9 cellular contexts compared by ENCODE assay signal in the genomic region with DNA sequence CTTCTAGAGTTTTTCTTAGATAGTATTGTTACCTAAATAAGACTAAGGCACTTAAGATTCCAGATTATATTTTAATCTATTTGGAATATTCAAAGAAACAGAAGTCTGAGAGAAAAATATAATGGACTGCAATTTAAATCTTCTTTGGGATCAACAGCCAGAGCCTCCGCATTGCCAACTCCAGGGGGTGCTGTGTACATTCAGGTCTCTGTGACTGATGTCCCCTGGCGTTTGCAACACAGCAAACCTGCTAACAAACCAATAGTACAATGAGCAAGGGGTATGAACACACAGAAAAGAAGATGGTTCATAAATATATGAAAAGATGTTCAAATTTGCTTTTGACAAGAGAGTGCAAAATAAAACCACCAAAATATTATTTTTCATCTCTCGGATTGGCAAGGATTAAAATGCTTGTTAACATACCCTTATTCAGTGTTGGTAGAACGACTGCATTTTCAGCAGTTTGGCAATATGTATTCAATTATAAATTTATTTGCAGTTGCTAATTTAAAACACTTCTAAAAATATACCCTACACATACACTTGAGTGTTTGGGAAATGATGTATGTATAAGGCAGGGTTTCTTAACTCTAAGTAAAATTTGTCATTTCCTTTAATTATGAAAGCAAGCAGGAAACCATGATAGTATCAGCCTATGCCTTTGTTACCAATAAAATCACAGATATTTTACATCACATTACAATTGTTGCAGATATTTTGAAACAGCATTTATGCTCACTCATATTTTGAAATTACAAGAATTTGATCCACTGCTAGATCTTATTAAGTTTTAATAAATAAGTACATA. TPM values are rescaled to one million over a fixed set of nuclear protein-coding genes. Genes with fewer than 3 reads are reported as not detected.
DNase-seq lines count a peak whose midpoint lies in the region; ATAC-seq and TF ChIP-seq lines count a peak whose summit lies in the region.
"Had no signal": no experiment of that assay in that cellular context is flagged by ENCODE, and none has a peak within 500 bp of the region (broad histone marks: within the 10 kb centered on the region; RNA-seq: fewer than 3 reads in every experiment).

No MANE protein-coding gene starts in this region.

- H3K27ac ChIP-seq in C4-2B, result no peak overlapping the region; the same call in 1 of the 2 replicates

- POLR2A ChIA-PET in activated CD4-positive, alpha-beta memory T cell treated with anti-CD3 and anti-CD28 coated beads for 36 hours (lab: Charles Lee), result no interaction called here

- H3K27me3 Mint-ChIP-seq in activated CD4-positive, alpha-beta memory T cell treated with anti-CD3 and anti-CD28 coated beads for 36 hours, result no peaks in the 10 kb centered on the region
- H3K27me3 Mint-ChIP-seq in progenitor cell of endocrine pancreas, result no peaks in the 10 kb centered on the region
- H3K27me3 Mint-ChIP-seq in T-helper 2 cell treated with Interferon-gamma antibody and Interleukin-4, amounts not matched to agents 5 μg/mL and 100 μg/mL, for 36 hours (ENCODE audit: low read depth), result peaks cover 5% of the 10 kb centered on the region

- ATAC-seq in GM18909 (IDR thresholded peaks at IDR 0.05; ENCODE audit: poor library complexity, unreplicated experiment) (peak; percentile 89), HG03139 (IDR thresholded peaks at IDR 0.05; ENCODE audit: unreplicated experiment) (peak; percentile 75), Right ventricle myocardium inferior (peak; percentile 79)

- H3K27ac Mint-ChIP-seq in activated CD4-positive, alpha-beta memory T cell treated with anti-CD3 and anti-CD28 coated beads for 36 hours, result no peak overlapping the region
- peak overlapping the region; percentile 12 for H3K27ac Mint-ChIP-seq in progenitor cell of endocrine pancreas
- no peak overlapping the region for H3K27ac Mint-ChIP-seq in T-helper 2 cell treated with Interferon-gamma antibody and Interleukin-4, amounts not matched to agents 5 μg/mL and 100 μg/mL, for 36 hours
- H3K27ac Mint-ChIP-seq: naive B cell had no signal

- DNase-seq in NCI-H2196 treated with DMSO at 0.1 percent for 48 hours (lab: John Stamatoyannopoulos, UW; ENCODE audit: unreplicated experiment), result peak; percentile 71
- peak; percentile 50 for DNase-seq in activated CD4-positive, alpha-beta memory T cell treated with anti-CD3 and anti-CD28 coated beads for 36 hours
- DNase-seq in Right ventricle myocardium inferior (ENCODE audit: missing footprints), result peak; percentile 68
- peak; percentile 32 for DNase-seq in progenitor cell of endocrine pancreas (ENCODE audit: low spot score, unreplicated experiment)
- DNase-seq in T-helper 2 cell treated with Interferon-gamma antibody and Interleukin-4, amounts not matched to agents 5 μg/mL and 100 μg/mL, for 36 hours (ENCODE audit: low spot score), result no peak
- DNase-seq: naive B cell had no signal

- intact Hi-C loops in activated CD4-positive, alpha-beta memory T cell treated with anti-CD3 and anti-CD28 coated beads for 36 hours (cut with micrococcal nuclease), result loop anchor here (2.0 kb wide), 1 partner anchor 87 kb away; no protein-coding TSS in a partner anchor
- intact Hi-C loops in Right ventricle myocardium inferior (cut with DNase I), result loop anchor here (1.0 to 5.0 kb wide), 2 partner anchors 41 to 87 kb away; no protein-coding TSS in a partner anchor

- H3K36me3 Mint-ChIP-seq in activated CD4-positive, alpha-beta memory T cell treated with anti-CD3 and anti-CD28 coated beads for 36 hours, result no peaks in the 10 kb centered on the region
- peaks cover 3% of the 10 kb centered on the region for H3K36me3 Mint-ChIP-seq in progenitor cell of endocrine pancreas (ENCODE audit: insufficient read depth)
- no peaks in the 10 kb centered on the region for H3K36me3 Mint-ChIP-seq in T-helper 2 cell treated with Interferon-gamma antibody and Interleukin-4, amounts not matched to agents 5 μg/mL and 100 μg/mL, for 36 hours (ENCODE audit: low read depth)
- H3K36me3 Mint-ChIP-seq: naive B cell had no signal

- H3K9me3 Mint-ChIP-seq in activated CD4-positive, alpha-beta memory T cell treated with anti-CD3 and anti-CD28 coated beads for 36 hours, result no peaks in the 10 kb centered on the region
- H3K9me3 Mint-ChIP-seq in progenitor cell of endocrine pancreas (ENCODE audit: low read depth), result peaks cover 12% of the 10 kb centered on the region
- no peaks in the 10 kb centered on the region for H3K9me3 Mint-ChIP-seq in T-helper 2 cell treated with Interferon-gamma antibody and Interleukin-4, amounts not matched to agents 5 μg/mL and 100 μg/mL, for 36 hours

- no peaks in the 10 kb centered on the region for H3K4me1 Mint-ChIP-seq in activated CD4-positive, alpha-beta memory T cell treated with anti-CD3 and anti-CD28 coated beads for 36 hours (ENCODE audit: low read depth)
- peaks cover 11% of the 10 kb centered on the region for H3K4me1 Mint-ChIP-seq in progenitor cell of endocrine pancreas (ENCODE audit: low read depth)
- H3K4me1 Mint-ChIP-seq in T-helper 2 cell treated with Interferon-gamma antibody and Interleukin-4, amounts not matched to agents 5 μg/mL and 100 μg/mL, for 36 hours (ENCODE audit: low read depth), result peaks cover 3% of the 10 kb centered on the region
- H3K4me1 Mint-ChIP-seq: naive B cell had no signal

- CTCF ChIA-PET in activated CD4-positive, alpha-beta memory T cell treated with anti-CD3 and anti-CD28 coated beads for 36 hours (lab: Charles Lee), result no interaction called here

- no peak overlapping the region for H3K4me3 Mint-ChIP-seq in activated CD4-positive, alpha-beta memory T cell treated with anti-CD3 and anti-CD28 coated beads for 36 hours
- no peak overlapping the region for H3K4me3 Mint-ChIP-seq in progenitor cell of endocrine pancreas (ENCODE audit: low read depth)
- H3K4me3 Mint-ChIP-seq in T-helper 2 cell treated with Interferon-gamma antibody and Interleukin-4, amounts not matched to agents 5 μg/mL and 100 μg/mL, for 36 hours, result no peak overlapping the region
- H3K4me3 Mint-ChIP-seq: naive B cell had no signal

- TF ChIP-seq CTCF in C4-2B (conservative IDR thresholded peaks at IDR 0.05) (peak; percentile 96), progenitor cell of endocrine pancreas (IDR thresholded peaks at IDR 0.05; ENCODE audit: unreplicated experiment) (peak; percentile 96)

RNA-seq across cellular contexts. Expression of a gene that starts 16.1 kb away (rescaled TPM):
- under 1 TPM; 0.83 to 0.92 TPM for total RNA-seq in activated CD4-positive, alpha-beta memory T cell treated with anti-CD3 and anti-CD28 coated beads for 36 hours
- total RNA-seq in Right ventricle myocardium inferior, result 124 TPM
- total RNA-seq in progenitor cell of endocrine pancreas, result 2.1 and 2.3 TPM in 2 replicates

Comparison
In these comparisons a context has a peak if more than half of its experiments do, and no peak if none do; other contexts are left out.
1. RNA of a gene that starts 16.1 kb away (total RNA-seq): 124 TPM in Right ventricle myocardium inferior (single experiment); 2.1 to 2.3 TPM in progenitor cell of endocrine pancreas and 0.83 to 0.92 TPM in activated CD4-positive, alpha-beta memory T cell treated with anti-CD3 and anti-CD28 coated beads for 36 hours; every median in the first group is over 10 times any median in the second.
2. Peak in every context shown above with its lines, with median percentiles within 50 percentile points of each other: ATAC-seq.